1 cellular context compared by ENCODE assay signal in the genomic region with DNA sequence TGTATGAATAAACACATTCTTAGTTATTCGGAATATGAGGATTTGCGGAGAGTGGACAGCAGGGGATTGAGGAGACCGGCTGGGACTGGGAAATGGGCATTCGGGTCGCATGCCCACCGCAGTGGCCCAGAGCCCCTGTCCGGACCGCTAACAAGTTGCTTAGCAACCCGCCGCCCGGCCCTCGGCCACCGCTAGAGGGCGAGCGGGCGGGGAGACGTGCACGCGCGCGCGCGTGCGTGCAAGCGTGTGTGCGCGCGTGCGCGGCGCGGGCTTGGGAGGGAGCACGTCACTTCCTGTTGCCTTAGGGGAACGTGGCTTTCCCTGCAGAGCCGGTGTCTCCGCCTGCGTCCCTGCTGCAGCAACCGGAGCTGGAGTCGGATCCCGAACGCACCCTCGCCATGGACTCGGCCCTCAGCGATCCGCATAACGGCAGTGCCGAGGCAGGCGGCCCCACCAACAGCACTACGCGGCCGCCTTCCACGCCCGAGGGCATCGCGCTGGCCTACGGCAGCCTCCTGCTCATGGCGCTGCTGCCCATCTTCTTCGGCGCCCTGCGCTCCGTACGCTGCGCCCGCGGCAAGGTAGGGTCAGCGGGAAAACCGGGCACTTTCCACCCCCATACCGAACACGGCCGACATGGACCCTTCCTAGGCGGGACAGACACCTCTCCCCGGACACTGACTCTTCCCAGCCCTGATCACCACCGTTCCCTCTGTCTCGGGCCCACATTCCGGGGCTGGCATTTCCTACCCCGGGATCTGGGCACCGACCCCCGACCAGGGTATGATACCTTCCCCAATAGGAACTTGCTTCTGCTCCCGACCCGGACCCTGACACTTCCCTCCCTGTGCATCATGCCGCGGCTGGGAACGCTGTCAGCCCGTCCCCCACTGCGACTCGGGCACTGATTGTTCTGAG.
TF ChIP-seq lines count a peak whose summit lies in the region.

A gene with protein sequence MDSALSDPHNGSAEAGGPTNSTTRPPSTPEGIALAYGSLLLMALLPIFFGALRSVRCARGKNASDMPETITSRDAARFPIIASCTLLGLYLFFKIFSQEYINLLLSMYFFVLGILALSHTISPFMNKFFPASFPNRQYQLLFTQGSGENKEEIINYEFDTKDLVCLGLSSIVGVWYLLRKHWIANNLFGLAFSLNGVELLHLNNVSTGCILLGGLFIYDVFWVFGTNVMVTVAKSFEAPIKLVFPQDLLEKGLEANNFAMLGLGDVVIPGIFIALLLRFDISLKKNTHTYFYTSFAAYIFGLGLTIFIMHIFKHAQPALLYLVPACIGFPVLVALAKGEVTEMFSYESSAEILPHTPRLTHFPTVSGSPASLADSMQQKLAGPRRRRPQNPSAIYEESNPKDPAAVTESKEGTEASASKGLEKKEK (plus strand): TSS at position 289 of the 918 bp plus-strand sequence. CDS start 110 bp downstream, at position 399.

TF ChIP-seq in K562, 482 proteins besides CTCF, POLR2A, EP300 and RAD21 (continued from another document and continues in another):
- no peak for TF ChIP-seq THRAP3 (IDR thresholded peaks at IDR 0.05; ENCODE audit: borderline replicate concordance)
- TF ChIP-seq PHB2 (IDR thresholded peaks at IDR 0.05; ENCODE audit: low read depth), result no peak
- peak; percentile 50; the same call in 1 of the 2 replicates for TF ChIP-seq FOSL1 (tag; conservative IDR thresholded peaks at IDR 0.05)
- TF ChIP-seq BDP1 (IDR thresholded peaks at IDR 0.05; ENCODE audit: insufficient read depth, insufficient read length), result no peak
- TF ChIP-seq, protein P1, sequence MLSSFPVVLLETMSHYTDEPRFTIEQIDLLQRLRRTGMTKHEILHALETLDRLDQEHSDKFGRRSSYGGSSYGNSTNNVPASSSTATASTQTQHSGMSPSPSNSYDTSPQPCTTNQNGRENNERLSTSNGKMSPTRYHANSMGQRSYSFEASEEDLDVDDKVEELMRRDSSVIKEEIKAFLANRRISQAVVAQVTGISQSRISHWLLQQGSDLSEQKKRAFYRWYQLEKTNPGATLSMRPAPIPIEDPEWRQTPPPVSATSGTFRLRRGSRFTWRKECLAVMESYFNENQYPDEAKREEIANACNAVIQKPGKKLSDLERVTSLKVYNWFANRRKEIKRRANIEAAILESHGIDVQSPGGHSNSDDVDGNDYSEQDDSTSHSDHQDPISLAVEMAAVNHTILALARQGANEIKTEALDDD (IDR thresholded peaks at IDR 0.05), result no peak
- TF ChIP-seq PYGO2 (tag; IDR thresholded peaks at IDR 0.05), result no peak
- peak; percentile 69 for TF ChIP-seq ZFX (CRISPR knock-in tag; IDR thresholded peaks at IDR 0.05)
- no peak for TF ChIP-seq ZNF347 (CRISPR knock-in tag; IDR thresholded peaks at IDR 0.05; ENCODE audit: low read depth)
- peak; percentile 94 to 95 for TF ChIP-seq NRF1 (conservative IDR thresholded peaks at IDR 0.05 in 1 of 2, IDR thresholded peaks at IDR 0.05 in 1 of 2)
- peak; percentile 60 for TF ChIP-seq ETV1 (tag; conservative IDR thresholded peaks at IDR 0.05; ENCODE audit: low read depth)
- no peak for TF ChIP-seq MCM3 (IDR thresholded peaks at IDR 0.05)
- peak; percentile 91 for TF ChIP-seq ATF7 (IDR thresholded peaks at IDR 0.05)
- no peak for TF ChIP-seq ZNF217 (CRISPR knock-in tag; IDR thresholded peaks at IDR 0.05)
- TF ChIP-seq PHF21A (IDR thresholded peaks at IDR 0.05; ENCODE audit: borderline replicate concordance, low read depth), result no peak
- TF ChIP-seq, protein P2, sequence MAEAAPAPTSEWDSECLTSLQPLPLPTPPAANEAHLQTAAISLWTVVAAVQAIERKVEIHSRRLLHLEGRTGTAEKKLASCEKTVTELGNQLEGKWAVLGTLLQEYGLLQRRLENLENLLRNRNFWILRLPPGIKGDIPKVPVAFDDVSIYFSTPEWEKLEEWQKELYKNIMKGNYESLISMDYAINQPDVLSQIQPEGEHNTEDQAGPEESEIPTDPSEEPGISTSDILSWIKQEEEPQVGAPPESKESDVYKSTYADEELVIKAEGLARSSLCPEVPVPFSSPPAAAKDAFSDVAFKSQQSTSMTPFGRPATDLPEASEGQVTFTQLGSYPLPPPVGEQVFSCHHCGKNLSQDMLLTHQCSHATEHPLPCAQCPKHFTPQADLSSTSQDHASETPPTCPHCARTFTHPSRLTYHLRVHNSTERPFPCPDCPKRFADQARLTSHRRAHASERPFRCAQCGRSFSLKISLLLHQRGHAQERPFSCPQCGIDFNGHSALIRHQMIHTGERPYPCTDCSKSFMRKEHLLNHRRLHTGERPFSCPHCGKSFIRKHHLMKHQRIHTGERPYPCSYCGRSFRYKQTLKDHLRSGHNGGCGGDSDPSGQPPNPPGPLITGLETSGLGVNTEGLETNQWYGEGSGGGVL (CRISPR knock-in tag; IDR thresholded peaks at IDR 0.05), result no peak
- TF ChIP-seq DPF2 (IDR thresholded peaks at IDR 0.05), result no peak
- TF ChIP-seq RFX7 (CRISPR knock-in tag; IDR thresholded peaks at IDR 0.05), result no peak
- peak; percentile 71; the same call in 1 of the 2 replicates for TF ChIP-seq ESRRA (IDR thresholded peaks at IDR 0.05; ENCODE audit: borderline replicate concordance, low read depth)
- no peak for TF ChIP-seq MAFK (IDR thresholded peaks at IDR 0.05; ENCODE audit: low read length)
- TF ChIP-seq DMBX1 (CRISPR knock-in tag; IDR thresholded peaks at IDR 0.05; ENCODE audit: borderline replicate concordance), result peak; percentile 95
- peak; percentile 45; the same call in 1 of the 2 replicates for TF ChIP-seq ZNF143 (CRISPR knock-in tag; IDR thresholded peaks at IDR 0.05)
- no peak for TF ChIP-seq RBM17 (IDR thresholded peaks at IDR 0.05; ENCODE audit: borderline replicate concordance, low read depth, low read length)
- TF ChIP-seq CEBPG (CRISPR knock-in tag; IDR thresholded peaks at IDR 0.05), result peak; percentile 55; the same call in 1 of the 2 replicates
- no peak for TF ChIP-seq CEBPG (tag; conservative IDR thresholded peaks at IDR 0.05 in 1 of 2, IDR thresholded peaks at IDR 0.05 in 1 of 2)
- TF ChIP-seq HMG20A (CRISPR knock-in tag; conservative IDR thresholded peaks at IDR 0.05), result no peak
- no peak for TF ChIP-seq ZNF146 (CRISPR knock-in tag; IDR thresholded peaks at IDR 0.05; ENCODE audit: unreplicated experiment)
- TF ChIP-seq HDAC8 (tag; IDR thresholded peaks at IDR 0.05), result 0 out of 2 replicates have a peak, but pooled peaks have one; percentile 72
- peak; percentile 95 for TF ChIP-seq RFX1 (IDR thresholded peaks at IDR 0.05)
- peak; percentile 72 for TF ChIP-seq BACH1 (tag; IDR thresholded peaks at IDR 0.05)
- TF ChIP-seq, protein P3, sequence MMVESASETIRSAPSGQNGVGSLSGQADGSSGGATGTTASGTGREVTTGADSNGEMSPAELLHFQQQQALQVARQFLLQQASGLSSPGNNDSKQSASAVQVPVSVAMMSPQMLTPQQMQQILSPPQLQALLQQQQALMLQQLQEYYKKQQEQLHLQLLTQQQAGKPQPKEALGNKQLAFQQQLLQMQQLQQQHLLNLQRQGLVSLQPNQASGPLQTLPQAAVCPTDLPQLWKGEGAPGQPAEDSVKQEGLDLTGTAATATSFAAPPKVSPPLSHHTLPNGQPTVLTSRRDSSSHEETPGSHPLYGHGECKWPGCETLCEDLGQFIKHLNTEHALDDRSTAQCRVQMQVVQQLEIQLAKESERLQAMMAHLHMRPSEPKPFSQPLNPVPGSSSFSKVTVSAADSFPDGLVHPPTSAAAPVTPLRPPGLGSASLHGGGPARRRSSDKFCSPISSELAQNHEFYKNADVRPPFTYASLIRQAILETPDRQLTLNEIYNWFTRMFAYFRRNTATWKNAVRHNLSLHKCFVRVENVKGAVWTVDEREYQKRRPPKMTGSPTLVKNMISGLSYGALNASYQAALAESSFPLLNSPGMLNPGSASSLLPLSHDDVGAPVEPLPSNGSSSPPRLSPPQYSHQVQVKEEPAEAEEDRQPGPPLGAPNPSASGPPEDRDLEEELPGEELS (CRISPR knock-in tag; IDR thresholded peaks at IDR 0.05; ENCODE audit: borderline replicate concordance), result no peak
- no peak for TF ChIP-seq U2AF2 (optimal IDR thresholded peaks at IDR 0.05; ENCODE audit: low read depth, low read length)
- TF ChIP-seq CREB1 (IDR thresholded peaks at IDR 0.05), result peak; percentile 90
- TF ChIP-seq CREB1 (CRISPR knock-in tag; IDR thresholded peaks at IDR 0.05), result peak; percentile 95
- TF ChIP-seq, protein P4, sequence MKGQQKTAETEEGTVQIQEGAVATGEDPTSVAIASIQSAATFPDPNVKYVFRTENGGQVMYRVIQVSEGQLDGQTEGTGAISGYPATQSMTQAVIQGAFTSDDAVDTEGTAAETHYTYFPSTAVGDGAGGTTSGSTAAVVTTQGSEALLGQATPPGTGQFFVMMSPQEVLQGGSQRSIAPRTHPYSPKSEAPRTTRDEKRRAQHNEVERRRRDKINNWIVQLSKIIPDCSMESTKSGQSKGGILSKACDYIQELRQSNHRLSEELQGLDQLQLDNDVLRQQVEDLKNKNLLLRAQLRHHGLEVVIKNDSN (CRISPR knock-in tag; IDR thresholded peaks at IDR 0.05), result peak; percentile 45
- no peak for TF ChIP-seq FOXJ3 (CRISPR knock-in tag; IDR thresholded peaks at IDR 0.05)
- TF ChIP-seq FIP1L1 (IDR thresholded peaks at IDR 0.05; ENCODE audit: low read depth, low read length, poor library complexity, severe bottlenecking), result peak; percentile 75
- TF ChIP-seq ZNF41 (CRISPR knock-in tag; conservative IDR thresholded peaks at IDR 0.05), result peak; percentile 39; the same call in 1 of the 2 replicates
- peak; percentile 50; the same call in 1 of the 2 replicates for TF ChIP-seq ZBTB7A (IDR thresholded peaks at IDR 0.05; ENCODE audit: borderline replicate concordance, control insufficient read depth, low read depth, low read length)
- TF ChIP-seq, protein P5, sequence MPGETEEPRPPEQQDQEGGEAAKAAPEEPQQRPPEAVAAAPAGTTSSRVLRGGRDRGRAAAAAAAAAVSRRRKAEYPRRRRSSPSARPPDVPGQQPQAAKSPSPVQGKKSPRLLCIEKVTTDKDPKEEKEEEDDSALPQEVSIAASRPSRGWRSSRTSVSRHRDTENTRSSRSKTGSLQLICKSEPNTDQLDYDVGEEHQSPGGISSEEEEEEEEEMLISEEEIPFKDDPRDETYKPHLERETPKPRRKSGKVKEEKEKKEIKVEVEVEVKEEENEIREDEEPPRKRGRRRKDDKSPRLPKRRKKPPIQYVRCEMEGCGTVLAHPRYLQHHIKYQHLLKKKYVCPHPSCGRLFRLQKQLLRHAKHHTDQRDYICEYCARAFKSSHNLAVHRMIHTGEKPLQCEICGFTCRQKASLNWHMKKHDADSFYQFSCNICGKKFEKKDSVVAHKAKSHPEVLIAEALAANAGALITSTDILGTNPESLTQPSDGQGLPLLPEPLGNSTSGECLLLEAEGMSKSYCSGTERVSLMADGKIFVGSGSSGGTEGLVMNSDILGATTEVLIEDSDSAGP (CRISPR knock-in tag; IDR thresholded peaks at IDR 0.05), result no peak; the same call in 1 of the 2 replicates
- no peak for TF ChIP-seq ZNF551 (CRISPR knock-in tag; IDR thresholded peaks at IDR 0.05)
- TF ChIP-seq, protein P6, sequence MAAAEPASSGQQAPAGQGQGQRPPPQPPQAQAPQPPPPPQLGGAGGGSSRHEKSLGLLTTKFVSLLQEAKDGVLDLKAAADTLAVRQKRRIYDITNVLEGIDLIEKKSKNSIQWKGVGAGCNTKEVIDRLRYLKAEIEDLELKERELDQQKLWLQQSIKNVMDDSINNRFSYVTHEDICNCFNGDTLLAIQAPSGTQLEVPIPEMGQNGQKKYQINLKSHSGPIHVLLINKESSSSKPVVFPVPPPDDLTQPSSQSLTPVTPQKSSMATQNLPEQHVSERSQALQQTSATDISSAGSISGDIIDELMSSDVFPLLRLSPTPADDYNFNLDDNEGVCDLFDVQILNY (CRISPR knock-in tag; IDR thresholded peaks at IDR 0.05), result 0 out of 2 replicates have a peak, but pooled peaks have one; percentile 67
- TF ChIP-seq TGIF2 (CRISPR knock-in tag; IDR thresholded peaks at IDR 0.05), result no peak; the same call in 1 of the 2 replicates
- TF ChIP-seq ZNF644 (tag; IDR thresholded peaks at IDR 0.05; ENCODE audit: low read depth), result peak; percentile 98
- peak; percentile 93 for TF ChIP-seq SAP30 (IDR thresholded peaks at IDR 0.05; ENCODE audit: borderline replicate concordance, insufficient read depth, low read depth, low read length, poor library complexity, severe bottlenecking)
- no peak for TF ChIP-seq ZNF184 (CRISPR knock-in tag; IDR thresholded peaks at IDR 0.05)
- TF ChIP-seq, protein P7, sequence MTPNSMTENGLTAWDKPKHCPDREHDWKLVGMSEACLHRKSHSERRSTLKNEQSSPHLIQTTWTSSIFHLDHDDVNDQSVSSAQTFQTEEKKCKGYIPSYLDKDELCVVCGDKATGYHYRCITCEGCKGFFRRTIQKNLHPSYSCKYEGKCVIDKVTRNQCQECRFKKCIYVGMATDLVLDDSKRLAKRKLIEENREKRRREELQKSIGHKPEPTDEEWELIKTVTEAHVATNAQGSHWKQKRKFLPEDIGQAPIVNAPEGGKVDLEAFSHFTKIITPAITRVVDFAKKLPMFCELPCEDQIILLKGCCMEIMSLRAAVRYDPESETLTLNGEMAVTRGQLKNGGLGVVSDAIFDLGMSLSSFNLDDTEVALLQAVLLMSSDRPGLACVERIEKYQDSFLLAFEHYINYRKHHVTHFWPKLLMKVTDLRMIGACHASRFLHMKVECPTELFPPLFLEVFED (CRISPR knock-in tag; conservative IDR thresholded peaks at IDR 0.05), result no peak
- TF ChIP-seq, protein P8, sequence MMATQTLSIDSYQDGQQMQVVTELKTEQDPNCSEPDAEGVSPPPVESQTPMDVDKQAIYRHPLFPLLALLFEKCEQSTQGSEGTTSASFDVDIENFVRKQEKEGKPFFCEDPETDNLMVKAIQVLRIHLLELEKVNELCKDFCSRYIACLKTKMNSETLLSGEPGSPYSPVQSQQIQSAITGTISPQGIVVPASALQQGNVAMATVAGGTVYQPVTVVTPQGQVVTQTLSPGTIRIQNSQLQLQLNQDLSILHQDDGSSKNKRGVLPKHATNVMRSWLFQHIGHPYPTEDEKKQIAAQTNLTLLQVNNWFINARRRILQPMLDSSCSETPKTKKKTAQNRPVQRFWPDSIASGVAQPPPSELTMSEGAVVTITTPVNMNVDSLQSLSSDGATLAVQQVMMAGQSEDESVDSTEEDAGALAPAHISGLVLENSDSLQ (IDR thresholded peaks at IDR 0.05), result no peak
- no peak for TF ChIP-seq CAMTA2 (CRISPR knock-in tag; conservative IDR thresholded peaks at IDR 0.05)
- TF ChIP-seq, protein P9, sequence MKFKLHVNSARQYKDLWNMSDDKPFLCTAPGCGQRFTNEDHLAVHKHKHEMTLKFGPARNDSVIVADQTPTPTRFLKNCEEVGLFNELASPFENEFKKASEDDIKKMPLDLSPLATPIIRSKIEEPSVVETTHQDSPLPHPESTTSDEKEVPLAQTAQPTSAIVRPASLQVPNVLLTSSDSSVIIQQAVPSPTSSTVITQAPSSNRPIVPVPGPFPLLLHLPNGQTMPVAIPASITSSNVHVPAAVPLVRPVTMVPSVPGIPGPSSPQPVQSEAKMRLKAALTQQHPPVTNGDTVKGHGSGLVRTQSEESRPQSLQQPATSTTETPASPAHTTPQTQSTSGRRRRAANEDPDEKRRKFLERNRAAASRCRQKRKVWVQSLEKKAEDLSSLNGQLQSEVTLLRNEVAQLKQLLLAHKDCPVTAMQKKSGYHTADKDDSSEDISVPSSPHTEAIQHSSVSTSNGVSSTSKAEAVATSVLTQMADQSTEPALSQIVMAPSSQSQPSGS (CRISPR knock-in tag; IDR thresholded peaks at IDR 0.05), result peak; percentile 70; the same call in 1 of the 2 replicates
- TF ChIP-seq MIER1 (IDR thresholded peaks at IDR 0.05; ENCODE audit: low read depth), result no peak
